Comparison of ENCODE assay signal across 8 cellular contexts in genomic region chr3:128727996-128728395, GRCh38. TPM values are rescaled to one million over a fixed set of nuclear protein-coding genes. Genes with fewer than 3 reads are reported as not detected.
DNase-seq lines count a peak whose midpoint lies in the region; ATAC-seq and TF ChIP-seq lines count a peak whose summit lies in the region.

No MANE protein-coding gene starts in this region.

- H3K36me3 Mint-ChIP-seq in activated naive CD8-positive, alpha-beta T cell treated with anti-CD3 and anti-CD28 coated beads for 36 hours: peaks cover 41% of the 10 kb centered on the region

- no peak for TF ChIP-seq POLR2A in uterus (IDR thresholded peaks at IDR 0.05)

- H3K4me3 ChIP-seq in heart right ventricle: peak overlapping the region in 8 of 10 donors; percentile 82 to 100 (median 96)
- peak overlapping the region; percentile 60 to 99 for H3K4me3 ChIP-seq in uterus

- H3K9me3 Mint-ChIP-seq in activated naive CD8-positive, alpha-beta T cell treated with anti-CD3 and anti-CD28 coated beads for 36 hours: peaks cover 3% of the 10 kb centered on the region

- H3K4me3 Mint-ChIP-seq in activated naive CD8-positive, alpha-beta T cell treated with anti-CD3 and anti-CD28 coated beads for 36 hours: peak overlapping the region; percentile 99

- no peak for DNase-seq in heart right ventricle
- DNase-seq in left cardiac atrium: no peak
- no peak for DNase-seq in activated naive CD8-positive, alpha-beta T cell treated with anti-CD3 and anti-CD28 coated beads for 36 hours
- DNase-seq in kidney tubule cell (ENCODE audit: low spot score): peak; percentile 57
- no peak for DNase-seq in uterus
- DNase-seq in amniotic stem cell (lab: John Stamatoyannopoulos, UW): no peak

- intact Hi-C loops in heart right ventricle (cut with DNase I) (loop anchor here in 6 of 10 donors (2.0 to 5.0 kb wide), 9 partner anchors 46 to 119 kb away; partner anchors contain the start of gene RPN1 (in 1 of the 6)), left cardiac atrium (cut with DNase I) (loop anchor here (5.0 to 10.0 kb wide), 2 partner anchors 57 to 69 kb away; no protein-coding TSS in a partner anchor), uterus (cut with DNase I; ENCODE audit: low total_unique reads) (no loop called here)

- H3K27ac Mint-ChIP-seq in activated naive CD8-positive, alpha-beta T cell treated with anti-CD3 and anti-CD28 coated beads for 36 hours: peak overlapping the region; percentile 31

- H3K4me1 ChIP-seq in heart right ventricle (peaks cover 17 to 69% (median 61%) of the 10 kb centered on the region in 9 donors), uterus (peaks cover 10 to 16% of the 10 kb centered on the region in 2 donors)

- H3K27ac ChIP-seq in heart right ventricle (peak overlapping the region in 4 of 10 donors; percentile 93 to 98 (median 96)), uterus (peak overlapping the region in 1 of 2 donors; percentile 89)

- H3K27me3 ChIP-seq in heart right ventricle (no peaks in the 10 kb centered on the region), uterus (no peaks in the 10 kb centered on the region)

- 53 to 58% methylated on average over 2 of the region's 2 CpGs for WGBS in heart right ventricle, 2 donors

- peaks cover 64% of the 10 kb centered on the region for H3K4me1 Mint-ChIP-seq in activated naive CD8-positive, alpha-beta T cell treated with anti-CD3 and anti-CD28 coated beads for 36 hours

- H3K27me3 Mint-ChIP-seq in activated naive CD8-positive, alpha-beta T cell treated with anti-CD3 and anti-CD28 coated beads for 36 hours: no peaks in the 10 kb centered on the region

- ATAC-seq in heart right ventricle: no peak
- ATAC-seq in left cardiac atrium: no peak
- ATAC-seq in HG03378 (IDR thresholded peaks at IDR 0.05; ENCODE audit: unreplicated experiment): no peak
- no peak for ATAC-seq in GM19324 (IDR thresholded peaks at IDR 0.05; ENCODE audit: low FRiP score, unreplicated experiment)

- H3K36me3 ChIP-seq in heart right ventricle: no peaks in the 10 kb centered on the region
- no peaks in the 10 kb centered on the region for H3K36me3 ChIP-seq in uterus

- H3K9me3 ChIP-seq in heart right ventricle: no peaks in the 10 kb centered on the region
- no peaks in the 10 kb centered on the region for H3K9me3 ChIP-seq in uterus

- TF ChIP-seq CTCF in heart right ventricle (IDR thresholded peaks at IDR 0.05) (no peak), uterus (IDR thresholded peaks at IDR 0.05) (no peak)

RNA-seq across cellular contexts. Expression of gene RAB7A, which starts 2.0 kb away (rescaled TPM):
- 100 to 1,000 TPM; 234 to 348 (median 310) TPM for total RNA-seq in heart right ventricle
- 100 to 1,000 TPM; 161 to 173 TPM for polyA plus RNA-seq in heart right ventricle
- total RNA-seq in left cardiac atrium: 100 to 1,000 TPM; 204 to 255 TPM
- 100 to 1,000 TPM; 260 to 278 TPM for total RNA-seq in activated naive CD8-positive, alpha-beta T cell treated with anti-CD3 and anti-CD28 coated beads for 36 hours
- total RNA-seq in uterus: 100 to 1,000 TPM in 1 of 4 donors, 10 to 100 TPM in 3; 32.8 to 224 (median 70.6) TPM
